Comparison of ENCODE assay signal across 15 cellular contexts in genomic region chr9:134377143-134377484, GRCh38. TPM values are rescaled to one million over a fixed set of nuclear protein-coding genes. Genes with fewer than 3 reads are reported as not detected.
DNase-seq lines count a peak whose midpoint lies in the region; ATAC-seq and TF ChIP-seq lines count a peak whose summit lies in the region.
"Had no signal": no experiment of that assay in that cellular context is flagged by ENCODE, and none has a peak within 500 bp of the region (broad histone marks: within the 10 kb centered on the region; RNA-seq: fewer than 3 reads in every experiment).

No MANE protein-coding gene starts in this region.

- H3K9me3 ChIP-seq in colonic mucosa: no peaks in the 10 kb centered on the region
- H3K9me3 ChIP-seq in neuronal stem cell (replicated peaks in 1 of 2; ENCODE audit: control insufficient read depth in 2 of 2, insufficient read depth in 1 of 2, low read depth in 1 of 2, low read length in 2 of 2): no peaks in the 10 kb centered on the region
- no peaks in the 10 kb centered on the region for H3K9me3 ChIP-seq in suprapubic skin
- no peaks in the 10 kb centered on the region for H3K9me3 ChIP-seq in hepatocyte (ENCODE audit: low read depth)
- H3K9me3 ChIP-seq in SJCRH30 (replicated peaks): no peaks in the 10 kb centered on the region
- H3K9me3 ChIP-seq: SK-N-SH had no signal

- peaks cover 100% of the 10 kb centered on the region for H3K79me2 ChIP-seq in hepatocyte

- H4K8ac ChIP-seq in neuronal stem cell (ENCODE audit: low read depth, low read length): no peak overlapping the region

- H3K23ac ChIP-seq in neuronal stem cell (ENCODE audit: low read depth, low read length, poor library complexity): peak overlapping the region; percentile 47

- no peak overlapping the region for H4K91ac ChIP-seq in neuronal stem cell (ENCODE audit: low read depth, low read length, poor library complexity)

- H2AFZ ChIP-seq in neuronal stem cell (ENCODE audit: low read length): no peak overlapping the region
- no peak overlapping the region for H2AFZ ChIP-seq in hepatocyte

- no peaks in the 10 kb centered on the region for H3K9me2 ChIP-seq in hepatocyte (replicated peaks; ENCODE audit: insufficient read depth)
- H3K9me2 ChIP-seq: SK-N-SH had no signal

- H3K79me1 ChIP-seq in neuronal stem cell (ENCODE audit: low read depth, low read length): peaks cover 60% of the 10 kb centered on the region

- H3K4me3 ChIP-seq in H7 (ENCODE audit: insufficient read depth, low read depth, low read length) (no peak overlapping the region), colonic mucosa (no peak overlapping the region), neuronal stem cell (ENCODE audit: low read length in 2 of 2) (no peak overlapping the region), suprapubic skin (no peak overlapping the region), hepatocyte (no peak overlapping the region), SJCRH30 (no peak overlapping the region)

- no peak overlapping the region for H3K4me2 ChIP-seq in neuronal stem cell (ENCODE audit: insufficient read depth, low read length, poor library complexity, severe bottlenecking)
- H3K4me2 ChIP-seq in hepatocyte: no peak overlapping the region
- H3K4me2 ChIP-seq: SK-N-SH had no signal

- no CpG with 5 or more reads among the region's 8 CpGs for WGBS in neuronal stem cell (ENCODE audit: extremely low coverage in 2 of 2, insufficient read length in 2 of 2, insufficient replicate concordance in 1 of 2), 2 donors
- WGBS in suprapubic skin: 50% methylated on average over 1 of the region's 8 CpGs
- WGBS in hepatocyte (ENCODE audit: low lambda C conversion rate, missing lambda C conversion rate): 98% methylated on average over 8 of the region's 8 CpGs

- H4K20me1 ChIP-seq in hepatocyte (ENCODE audit: insufficient read depth, poor library complexity, severe bottlenecking): peaks cover 97% of the 10 kb centered on the region

- H2BK15ac ChIP-seq in neuronal stem cell (ENCODE audit: low read length): no peak overlapping the region

- peak overlapping the region; percentile 81 for H2BK12ac ChIP-seq in neuronal stem cell (ENCODE audit: low read length)

- no peak overlapping the region for H2AK5ac ChIP-seq in neuronal stem cell (ENCODE audit: low read depth, low read length)

- peak overlapping the region; percentile 83 for H3K18ac ChIP-seq in neuronal stem cell (ENCODE audit: low read length)

- no peaks in the 10 kb centered on the region for H3K27me3 ChIP-seq in H7 (ENCODE audit: control insufficient read depth, insufficient read depth, low read length)
- H3K27me3 ChIP-seq in colonic mucosa: no peaks in the 10 kb centered on the region
- no peaks in the 10 kb centered on the region for H3K27me3 ChIP-seq in neuronal stem cell (ENCODE audit: control insufficient read depth in 3 of 3, insufficient read depth in 3 of 3, low read depth in 1 of 3, low read length in 3 of 3)
- H3K27me3 ChIP-seq in suprapubic skin: no peaks in the 10 kb centered on the region
- no peaks in the 10 kb centered on the region for H3K27me3 ChIP-seq in hepatocyte
- H3K27me3 ChIP-seq in SJCRH30: no peaks in the 10 kb centered on the region

- no peak overlapping the region for H3K4ac ChIP-seq in neuronal stem cell (ENCODE audit: low read length)

- peak overlapping the region in 1 of 2 donors; percentile 57 for H3K9ac ChIP-seq in colonic mucosa (ENCODE audit: low read depth in 2 of 2, low read length in 2 of 2)
- peak overlapping the region; percentile 67 for H3K9ac ChIP-seq in neuronal stem cell (ENCODE audit: low read depth, low read length, poor library complexity)
- H3K9ac ChIP-seq: SK-N-SH had no signal

- ATAC-seq in GM21367 (IDR thresholded peaks at IDR 0.05; ENCODE audit: unreplicated experiment): no peak
- ATAC-seq: activated T-cell treated with anti-CD3 and anti-CD28 coated beads, Interleukin-2, amount 50 U/mL, for 4 hours had no signal

- no peak overlapping the region for H2BK5ac ChIP-seq in neuronal stem cell (ENCODE audit: low read length)

- intact Hi-C loops in colonic mucosa (cut with DNase I): no loop called here

- H3K27ac ChIP-seq in colonic mucosa: peak overlapping the region; percentile 53
- no peak overlapping the region for H3K27ac ChIP-seq in neuronal stem cell (replicated peaks; ENCODE audit: low read length)
- peak overlapping the region; percentile 90 for H3K27ac ChIP-seq in suprapubic skin
- no peak overlapping the region for H3K27ac ChIP-seq in hepatocyte
- no peak overlapping the region for H3K27ac ChIP-seq in SJCRH30

- H3K36me3 ChIP-seq in H7 (replicated peaks; ENCODE audit: control insufficient read depth, insufficient read depth, low read length) (no peaks in the 10 kb centered on the region), colonic mucosa (no peaks in the 10 kb centered on the region), neuronal stem cell (replicated peaks in 1 of 2; ENCODE audit: control insufficient read depth in 2 of 2, insufficient read depth in 2 of 2, low read length in 2 of 2) (no peaks in the 10 kb centered on the region), suprapubic skin (no peaks in the 10 kb centered on the region), hepatocyte (replicated peaks; ENCODE audit: insufficient read depth, low read depth) (no peaks in the 10 kb centered on the region), SJCRH30 (no peaks in the 10 kb centered on the region)

- no peak overlapping the region for H2BK120ac ChIP-seq in neuronal stem cell (ENCODE audit: low read depth, low read length)

- TF ChIP-seq EP300 in suprapubic skin (IDR thresholded peaks at IDR 0.05): no peak

- DNase-seq in H7 (peak; percentile 65), colonic mucosa (no peak), neuronal stem cell (ENCODE audit: low spot score) (no peak), suprapubic skin (ENCODE audit: low spot score in 2 of 2) (no peak), hepatocyte (ENCODE audit: low spot score) (no peak), SJCRH30 (no peak), SK-N-DZ (ENCODE audit: low spot score) (no peak)
- DNase-seq: activated naive CD4-positive, alpha-beta T cell treated with anti-CD3 and anti-CD28 coated beads, Interleukin-2, amount 50 U/mL, for 16 hours; activated T-cell treated with anti-CD3 and anti-CD28 coated beads, Interleukin-2, amount 50 U/mL, for 4 hours; kidney glomerular epithelial cell; NCI-H1694; NCI-H82; SK-N-SH; stimulated activated CD4-positive, alpha-beta T cell treated with anti-CD3 and anti-CD28 coated beads, Interleukin-2, amount 100 ng/mL, for 24 hours had no signal

- H3K14ac ChIP-seq in neuronal stem cell (ENCODE audit: low read length): peak overlapping the region; percentile 84

- TF ChIP-seq POLR2A in suprapubic skin (IDR thresholded peaks at IDR 0.05): no peak

- TF ChIP-seq CTCF in colonic mucosa (IDR thresholded peaks at IDR 0.05) (no peak), suprapubic skin (IDR thresholded peaks at IDR 0.05) (no peak), hepatocyte (IDR thresholded peaks at IDR 0.05; ENCODE audit: poor library complexity) (no peak)

- peaks cover 52% of the 10 kb centered on the region for H3K4me1 ChIP-seq in colonic mucosa
- H3K4me1 ChIP-seq in neuronal stem cell (ENCODE audit: control insufficient read depth in 2 of 2, insufficient read depth in 1 of 2, low read depth in 1 of 2, low read length in 2 of 2): peaks cover 24 to 37% of the 10 kb centered on the region in 2 donors
- peaks cover 100% of the 10 kb centered on the region for H3K4me1 ChIP-seq in suprapubic skin
- H3K4me1 ChIP-seq in hepatocyte (ENCODE audit: insufficient read depth): peaks cover 66% of the 10 kb centered on the region
- peaks cover 27% of the 10 kb centered on the region for H3K4me1 ChIP-seq in SJCRH30

RNA-seq across cellular contexts. Expression of gene RXRA, which starts 50.9 kb away (rescaled TPM):
- 17.7 and 23.2 TPM in 2 replicates for total RNA-seq in H7 (2014; rRNA removed; shearing (Covaris generic))
- total RNA-seq in colonic mucosa (10 to 100 TPM; 68.2 to 72.0 TPM), suprapubic skin (100 to 1,000 TPM; 165 to 240 (median 185) TPM), hepatocyte (32.5 and 35.9 TPM in 2 replicates)
- 36.1 TPM for polyA plus RNA-seq in neuronal stem cell (2013, experiment 1 of 2)
- 36.3 TPM for polyA plus RNA-seq in neuronal stem cell (2013, experiment 2 of 2)
- polyA plus RNA-seq in hepatocyte: 34.3 and 41.6 TPM in 2 replicates
- 37.0 and 39.1 TPM in 2 replicates for total RNA-seq in SJCRH30 (2014; rRNA removed; shearing (Covaris generic))
- 4.3 and 5.7 TPM in 2 replicates for polyA plus RNA-seq in SK-N-DZ (2014; cell fraction: cytosol; rRNA removed)
- polyA plus RNA-seq in SK-N-DZ (2014; cell fraction: nucleus; rRNA removed): 3.2 and 3.3 TPM in 2 replicates

Comparison
In these comparisons a context has a peak if more than half of its experiments do, and no peak if none do; other contexts are left out.
1. H3K27ac ChIP-seq: peak in colonic mucosa (single experiment) and suprapubic skin (single experiment); none in neuronal stem cell (single experiment), hepatocyte (single experiment) and SJCRH30 (single experiment).